Comparison of ENCODE assay signal across 8 cellular contexts in genomic region chr3:39383190-39383912, GRCh38. TPM values are rescaled to one million over a fixed set of nuclear protein-coding genes. Genes with fewer than 3 reads are reported as not detected.
DNase-seq lines count a peak whose midpoint lies in the region; ATAC-seq and TF ChIP-seq lines count a peak whose summit lies in the region.

Gene SLC25A38, plus strand, starts transcription at chr3:39383370. Its CDS starts 355 bp downstream, at chr3:39383725.

- ATAC-seq in GM19328 (IDR thresholded peaks at IDR 0.05; ENCODE audit: unreplicated experiment) (peak; percentile 63), HG03521 (IDR thresholded peaks at IDR 0.05; ENCODE audit: unreplicated experiment) (peak; percentile 73)

- DNase-seq in AG09309 (ENCODE audit: low read depth) (peak; percentile 43), mesendoderm (peak; percentile 96), OCI-M1 (lab: John Stamatoyannopoulos, UW) (no peak)
- peak; percentile 94 for DNase-seq in activated CD4-positive, alpha-beta T cell treated with anti-CD3 and anti-CD28 coated beads, Interleukin-2, amount 10 ng/mL, durations not matched to agents 24 days and 14 days
- peak; percentile 56 to 61 for DNase-seq in stimulated activated CD8-positive, alpha-beta memory T cell treated with anti-CD3 and anti-CD28 coated beads, Interleukin-15, amount 100 ng/mL, for 4 hours (ENCODE audit: low read depth in 2 of 2)

- H3K79me1 ChIP-seq in mesendoderm (ENCODE audit: low read length) = peaks cover 24% of the 10 kb centered on the region

- H3K9me3 ChIP-seq in ectodermal cell (ENCODE audit: control insufficient read depth, low read length) = no peaks in the 10 kb centered on the region

- 0 to 1% methylated on average over 63 of the region's 63 CpGs for WGBS in ectodermal cell, 2 experiments
- no CpG with 5 or more reads among the region's 63 CpGs for WGBS in mesendoderm (ENCODE audit: extremely low coverage, insufficient coverage, low lambda C conversion rate)

- H3K56ac ChIP-seq in mesendoderm (ENCODE audit: low read length) = peak within 1 kb of the TSS; percentile 99

- H3K4ac ChIP-seq in mesendoderm (ENCODE audit: low read depth, low read length) = peak within 1 kb of the TSS; percentile 28

- H3K4me1 Mint-ChIP-seq in activated CD4-positive, alpha-beta T cell treated with anti-CD3 and anti-CD28 coated beads, Interleukin-2, amount 10 ng/mL, durations not matched to agents 24 days and 14 days = peaks cover 33% of the 10 kb centered on the region

- H3K36me3 ChIP-seq in ectodermal cell (ENCODE audit: control insufficient read depth, insufficient read depth, low read length) = no peaks in the 10 kb centered on the region
- H3K36me3 ChIP-seq in mesendoderm (ENCODE audit: control insufficient read depth, insufficient read depth, low read length) = no peaks in the 10 kb centered on the region

- no peak within 1 kb of the TSS for H4K5ac ChIP-seq in mesendoderm (ENCODE audit: low read length)

- no peak within 1 kb of the TSS for H2BK120ac ChIP-seq in mesendoderm (ENCODE audit: low read depth, low read length)

- H3K27me3 Mint-ChIP-seq in activated CD4-positive, alpha-beta T cell treated with anti-CD3 and anti-CD28 coated beads, Interleukin-2, amount 10 ng/mL, durations not matched to agents 24 days and 14 days = no peaks in the 10 kb centered on the region

- peak; percentile 1 for TF ChIP-seq CTCF in AG09309 (IDR thresholded peaks at IDR 0.05; ENCODE audit: control insufficient read depth, insufficient read depth, low read depth, low read length, missing control alignments)

- H3K4me3 Mint-ChIP-seq in activated CD4-positive, alpha-beta T cell treated with anti-CD3 and anti-CD28 coated beads, Interleukin-2, amount 10 ng/mL, durations not matched to agents 24 days and 14 days = peak within 1 kb of the TSS; percentile 100

- H3K27ac ChIP-seq in ectodermal cell (ENCODE audit: insufficient read depth, low read depth, low read length, poor library complexity, severe bottlenecking) (peak within 1 kb of the TSS; percentile 90), mesendoderm (ENCODE audit: low read depth, low read length) (peak within 1 kb of the TSS; percentile 80)

- H3K4me3 ChIP-seq in AG09309 (ENCODE audit: control insufficient read depth, low read depth, low read length) = peak within 1 kb of the TSS; percentile 54
- peak within 1 kb of the TSS; percentile 82 for H3K4me3 ChIP-seq in ectodermal cell (ENCODE audit: insufficient read depth, low read depth, low read length)
- peak within 1 kb of the TSS; percentile 95 for H3K4me3 ChIP-seq in mesendoderm (ENCODE audit: low read length)

- H3K4me2 ChIP-seq in mesendoderm (ENCODE audit: low read length) = peak within 1 kb of the TSS; percentile 66

- peaks cover 41% of the 10 kb centered on the region for H3K79me2 ChIP-seq in mesendoderm (ENCODE audit: control insufficient read depth, insufficient read depth, low read length)

- H3K23ac ChIP-seq in mesendoderm (ENCODE audit: low read length) = no peak within 1 kb of the TSS

- peaks cover 17% of the 10 kb centered on the region for H3K36me3 Mint-ChIP-seq in activated CD4-positive, alpha-beta T cell treated with anti-CD3 and anti-CD28 coated beads, Interleukin-2, amount 10 ng/mL, durations not matched to agents 24 days and 14 days (ENCODE audit: low read depth)

- H3K27ac Mint-ChIP-seq in activated CD4-positive, alpha-beta T cell treated with anti-CD3 and anti-CD28 coated beads, Interleukin-2, amount 10 ng/mL, durations not matched to agents 24 days and 14 days = peak within 1 kb of the TSS; percentile 99

- H3K4me1 ChIP-seq in ectodermal cell (ENCODE audit: control insufficient read depth, insufficient read depth, low read length) = no peaks in the 10 kb centered on the region
- H3K4me1 ChIP-seq in mesendoderm (ENCODE audit: control insufficient read depth, low read depth, low read length) = peaks cover 4% of the 10 kb centered on the region

- no peaks in the 10 kb centered on the region for H3K27me3 ChIP-seq in ectodermal cell (ENCODE audit: control insufficient read depth, insufficient read depth, low read length, poor library complexity, severe bottlenecking)
- H3K27me3 ChIP-seq in mesendoderm (ENCODE audit: insufficient read depth, low read length, poor library complexity) = no peaks in the 10 kb centered on the region

- no peak within 1 kb of the TSS for H4K8ac ChIP-seq in mesendoderm (ENCODE audit: low read depth, low read length)

- peak within 1 kb of the TSS; percentile 77 for H3K18ac ChIP-seq in mesendoderm (ENCODE audit: low read length)

- no peak within 1 kb of the TSS for H2BK5ac ChIP-seq in mesendoderm (ENCODE audit: low read length)

- H2BK15ac ChIP-seq in mesendoderm (replicated peaks; ENCODE audit: low read depth) = no peak within 1 kb of the TSS

- intact Hi-C loops in activated CD4-positive, alpha-beta T cell treated with anti-CD3 and anti-CD28 coated beads, Interleukin-2, amount 10 ng/mL, durations not matched to agents 24 days and 14 days (cut with micrococcal nuclease) = loop anchor here (1.0 to 5.0 kb wide), 5 partner anchors 22 to 331 kb away; partner anchors contain the start of genes GORASP1, SCN11A, TTC21A and WDR48

- H3K9me3 Mint-ChIP-seq in activated CD4-positive, alpha-beta T cell treated with anti-CD3 and anti-CD28 coated beads, Interleukin-2, amount 10 ng/mL, durations not matched to agents 24 days and 14 days = no peaks in the 10 kb centered on the region

- H3K9ac ChIP-seq in mesendoderm (ENCODE audit: low read length) = peak within 1 kb of the TSS; percentile 98

- no peak within 1 kb of the TSS for H2AK5ac ChIP-seq in mesendoderm (ENCODE audit: low read length)

RNA-seq across cellular contexts. Expression of gene SLC25A38, which starts in this region (rescaled TPM):
- total RNA-seq in activated CD4-positive, alpha-beta T cell treated with anti-CD3 and anti-CD28 coated beads, Interleukin-2, amount 10 ng/mL, durations not matched to agents 24 days and 14 days = 37.8 and 38.2 TPM in 2 replicates
- 25.7 TPM for polyA plus RNA-seq in ectodermal cell (2013, experiment 1 of 4)
- polyA plus RNA-seq in ectodermal cell (2013, experiment 2 of 4) = 29.6 TPM
- 22.5 TPM for polyA plus RNA-seq in ectodermal cell (2013, experiment 3 of 4)
- polyA plus RNA-seq in ectodermal cell (2013, experiment 4 of 4) = 22.8 TPM
- 31.4 TPM for polyA plus RNA-seq in mesendoderm (2013, experiment 1 of 2)
- polyA plus RNA-seq in mesendoderm (2013, experiment 2 of 2) = 31.1 TPM
